Comparison of ENCODE assay signal across 8 cellular contexts in genomic region chr6:132648356-132648755, GRCh38. TPM values are rescaled to one million over a fixed set of nuclear protein-coding genes. Genes with fewer than 3 reads are reported as not detected.
A peak's percentile ranks its signal among the peaks of the same experiment; 100 is the strongest.
DNase-seq lines count a peak whose midpoint lies in the region; ATAC-seq, FAIRE-seq and TF ChIP-seq lines count a peak whose summit lies in the region.

No MANE protein-coding gene starts in this region.

- DNase-seq in activated CD4-positive, alpha-beta T cell treated with anti-CD3 and anti-CD28 coated beads for 36 hours, result peak; percentile 30
- no peak for DNase-seq in activated CD4-positive, alpha-beta T cell treated with anti-CD3 and anti-CD28 coated beads, Interleukin-2, amount 50 U/mL, for 1 hour
- DNase-seq in RWPE2 (ENCODE audit: low spot score) (no peak), pancreas (no peak), sciatic nerve (ENCODE audit: low spot score) (no peak), WTC11 (ENCODE audit: low spot score) (no peak), SIG-M5 (lab: John Stamatoyannopoulos, UW) (no peak)

- H3K27ac Mint-ChIP-seq in activated CD4-positive, alpha-beta T cell treated with anti-CD3 and anti-CD28 coated beads for 36 hours, result no peak overlapping the region
- H3K27ac Mint-ChIP-seq in WTC11, result no peak overlapping the region

- H3K4me1 Mint-ChIP-seq in activated CD4-positive, alpha-beta T cell treated with anti-CD3 and anti-CD28 coated beads for 36 hours, result peaks cover 2% of the 10 kb centered on the region
- H3K4me1 Mint-ChIP-seq in WTC11, result no peaks in the 10 kb centered on the region

- intact Hi-C loops in activated CD4-positive, alpha-beta T cell treated with anti-CD3 and anti-CD28 coated beads for 36 hours (cut with DNase I, micrococcal nuclease), result no loop called here
- intact Hi-C loops in pancreas (cut with DNase I) (no loop called here), sciatic nerve (cut with DNase I) (no loop called here)

- WGBS in pancreas, 2 donors, result 34 to 36% methylated on average over 2 of the region's 2 CpGs

- H3K9me3 ChIP-seq in RWPE2 (ENCODE audit: severe bottlenecking) (no peaks in the 10 kb centered on the region), pancreas (no peaks in the 10 kb centered on the region)

- H3K4me1 ChIP-seq in RWPE2 (ENCODE audit: insufficient read depth, poor library complexity, severe bottlenecking) (peaks cover 3% of the 10 kb centered on the region), pancreas (peaks cover 7 to 16% (median 7%) of the 10 kb centered on the region in 3 donors)

- H3K27ac ChIP-seq in RWPE2 (ENCODE audit: poor library complexity, severe bottlenecking) (no peak overlapping the region), pancreas (peak overlapping the region in 1 of 4 donors; percentile 17)

- H3K36me3 ChIP-seq in RWPE2 (ENCODE audit: low read depth) (no peaks in the 10 kb centered on the region), pancreas (no peaks in the 10 kb centered on the region)

- POLR2A ChIA-PET in activated CD4-positive, alpha-beta T cell treated with anti-CD3 and anti-CD28 coated beads for 36 hours (lab: Charles Lee), result no interaction called here
- POLR2A ChIA-PET in WTC11 (lab: Charles Lee), result no interaction called here

- CTCF ChIA-PET in activated CD4-positive, alpha-beta T cell treated with anti-CD3 and anti-CD28 coated beads for 36 hours (lab: Charles Lee), result interaction anchor here (0.8 kb wide), 1 partner anchor 14 kb away, joined by 3 read pairs; no protein-coding TSS in a partner anchor
- CTCF ChIA-PET in WTC11 (lab: Charles Lee), result interaction anchor here (1.1 kb wide), 1 partner anchor 67 kb away, joined by 3 read pairs; no protein-coding TSS in a partner anchor

- H3K4me3 ChIP-seq in RWPE2 (ENCODE audit: severe bottlenecking) (no peak overlapping the region), pancreas (no peak overlapping the region)

- peak; percentile 44 for ATAC-seq in activated CD4-positive, alpha-beta T cell treated with anti-CD3 and anti-CD28 coated beads for 36 hours
- peak; percentile 84 for ATAC-seq in HG02973 (IDR thresholded peaks at IDR 0.05; ENCODE audit: unreplicated experiment)
- peak; percentile 81 for ATAC-seq in RWPE2 (ENCODE audit: low read depth)
- ATAC-seq in pancreas, result peak in 3 of 4 donors; percentile 58 to 80 (median 77)
- ATAC-seq in sciatic nerve, result no peak
- no peak for ATAC-seq in WTC11

- TF ChIP-seq CTCF in RWPE2 (IDR thresholded peaks at IDR 0.05; ENCODE audit: poor library complexity, severe bottlenecking) (no peak), pancreas (IDR thresholded peaks at IDR 0.05) (no peak), WTC11 (IDR thresholded peaks at IDR 0.05) (no peak)

- H3K4me3 Mint-ChIP-seq in activated CD4-positive, alpha-beta T cell treated with anti-CD3 and anti-CD28 coated beads for 36 hours, result no peak overlapping the region
- H3K4me3 Mint-ChIP-seq in WTC11, result no peak overlapping the region

- no peaks in the 10 kb centered on the region for H3K9me3 Mint-ChIP-seq in activated CD4-positive, alpha-beta T cell treated with anti-CD3 and anti-CD28 coated beads for 36 hours (ENCODE audit: low read depth)
- H3K9me3 Mint-ChIP-seq in WTC11, result no peaks in the 10 kb centered on the region

- H3K36me3 Mint-ChIP-seq in activated CD4-positive, alpha-beta T cell treated with anti-CD3 and anti-CD28 coated beads for 36 hours (ENCODE audit: low read depth), result no peaks in the 10 kb centered on the region
- H3K36me3 Mint-ChIP-seq in WTC11, result no peaks in the 10 kb centered on the region

- H3K27me3 ChIP-seq in RWPE2 (ENCODE audit: insufficient read depth, poor library complexity, severe bottlenecking) (no peaks in the 10 kb centered on the region), pancreas (no peaks in the 10 kb centered on the region)

- H3K27me3 Mint-ChIP-seq in activated CD4-positive, alpha-beta T cell treated with anti-CD3 and anti-CD28 coated beads for 36 hours, result peaks cover 4% of the 10 kb centered on the region
- no peaks in the 10 kb centered on the region for H3K27me3 Mint-ChIP-seq in WTC11 (ENCODE audit: low read depth)

- no peak for FAIRE-seq in pancreas (lab: Jason Lieb, UNC)

TF ChIP-seq in WTC11, 78 proteins besides CTCF, POLR2A, EP300 and RAD21 (continues in another document):
- TF ChIP-seq GRHL2 (CRISPR knock-in tag; IDR thresholded peaks at IDR 0.05; ENCODE audit: insufficient replicate concordance, severe bottlenecking), result no peak
- TF ChIP-seq CBFB (CRISPR knock-in tag; IDR thresholded peaks at IDR 0.05; ENCODE audit: low read depth), result no peak
- no peak for TF ChIP-seq CDX4 (CRISPR knock-in tag; IDR thresholded peaks at IDR 0.05; ENCODE audit: borderline replicate concordance)
- no peak for TF ChIP-seq ARID4B (CRISPR knock-in tag; IDR thresholded peaks at IDR 0.05; ENCODE audit: borderline replicate concordance)
- TF ChIP-seq ZNF532 (CRISPR knock-in tag; IDR thresholded peaks at IDR 0.05; ENCODE audit: borderline replicate concordance), result no peak
- no peak for TF ChIP-seq ZNF396 (CRISPR knock-in tag; IDR thresholded peaks at IDR 0.05; ENCODE audit: borderline replicate concordance)

RNA-seq across cellular contexts. Expression of gene TAAR1, which starts 10.6 kb away (rescaled TPM):
- not detected for total RNA-seq in activated CD4-positive, alpha-beta T cell treated with anti-CD3 and anti-CD28 coated beads for 36 hours
- total RNA-seq in pancreas (not detected), sciatic nerve (not detected), WTC11 (2021) (not detected in 3 replicates)
- polyA plus RNA-seq in pancreas, result under 1 TPM in 1 of 2 donors, not detected in 1; 0.33 TPM

RNA-seq across cellular contexts. Expression of gene TAAR2, which starts 24.3 kb away (rescaled TPM):
- not detected for total RNA-seq in activated CD4-positive, alpha-beta T cell treated with anti-CD3 and anti-CD28 coated beads for 36 hours
- total RNA-seq in pancreas (not detected), sciatic nerve (not detected), WTC11 (2021) (not detected in 3 replicates)
- polyA plus RNA-seq in pancreas, result not detected

RNA-seq across cellular contexts. Expression of gene TAAR5, which starts 58.8 kb away (rescaled TPM):
- not detected for total RNA-seq in activated CD4-positive, alpha-beta T cell treated with anti-CD3 and anti-CD28 coated beads for 36 hours
- not detected for total RNA-seq in pancreas
- polyA plus RNA-seq in pancreas, result not detected
- not detected for total RNA-seq in sciatic nerve
- total RNA-seq in WTC11 (2021), result not detected in 3 replicates

Comparison
In these comparisons a context has a peak if more than half of its experiments do, and no peak if none do; other contexts are left out.
1. ATAC-seq: peak in activated CD4-positive, alpha-beta T cell treated with anti-CD3 and anti-CD28 coated beads for 36 hours (single experiment), HG02973 (single experiment), RWPE2 (single experiment) and pancreas (3 of 4); none in sciatic nerve (single experiment) and WTC11 (single experiment).